Comparison of ENCODE assay signal across 27 cellular contexts in genomic region chr20:62596921-62597320, GRCh38. TPM values are rescaled to one million over a fixed set of nuclear protein-coding genes. Genes with fewer than 3 reads are reported as not detected.
"Had no signal": no experiment of that assay in that cellular context is flagged by ENCODE, and none has a peak within 500 bp of the region (broad histone marks: within the 10 kb centered on the region; RNA-seq: fewer than 3 reads in every experiment).

No MANE protein-coding gene starts in this region.

- H3K27ac Mint-ChIP-seq: endodermal cell; memory B cell; naive B cell; progenitor cell of endocrine pancreas; stimulated activated effector memory CD8-positive, alpha-beta T cell treated with anti-CD3 and anti-CD28 coated beads, Interleukin-12 subunit alpha, Interleukin-12 subunit beta, amount 100 ng/mL, for 72 hours; type B pancreatic cell had no signal

- H3K4me1 Mint-ChIP-seq: endodermal cell, neural crest cell had no signal

- H3K36me3 Mint-ChIP-seq: memory B cell; naive B cell; natural killer cell treated with Interleukin-12 subunit alpha and Interleukin-12 subunit beta and Interleukin-15 and Interleukin-18, amount 100 ng/mL, for 72 hours; stimulated activated effector memory CD8-positive, alpha-beta T cell treated with anti-CD3 and anti-CD28 coated beads, Interleukin-12 subunit alpha, Interleukin-12 subunit beta, amount 100 ng/mL, for 72 hours; type B pancreatic cell had no signal

- DNase-seq: effector CD8-positive, alpha-beta T cell; endodermal cell; foreskin fibroblast; gastrocnemius medialis; hippocampal formation; kidney glomerular epithelial cell; left colon; naive B cell; sigmoid colon; stimulated activated CD4-positive, alpha-beta T cell treated with anti-CD3 and anti-CD28 coated beads, Interleukin-2, amount 100 ng/mL, for 24 hours; stimulated activated CD4-positive, alpha-beta T cell treated with anti-CD3 and anti-CD28 coated beads, Interleukin-4, amount 100 ng/mL, for 24 hours; stimulated activated naive CD4-positive, alpha-beta T cell treated with Interleukin-2 at 50 U/mL for 16 hours; stomach; testis; tibial artery had no signal

- H3K36me3 ChIP-seq: gastrocnemius medialis, heart left ventricle, sigmoid colon, stomach, tibial artery had no signal

- H3K4me1 ChIP-seq: gastrocnemius medialis, parathyroid adenoma, testis, tibial artery had no signal

- H3K27me3 ChIP-seq: testis had no signal

- H3K4me3 ChIP-seq: gastrocnemius medialis, heart left ventricle, lung, sigmoid colon, stomach, testis, tibial artery had no signal

- H3K4me3 Mint-ChIP-seq: endodermal cell; memory B cell; naive B cell; natural killer cell treated with Interleukin-12 subunit alpha and Interleukin-12 subunit beta and Interleukin-15 and Interleukin-18, amount 100 ng/mL, for 72 hours; neural crest cell; stimulated activated effector memory CD8-positive, alpha-beta T cell treated with anti-CD3 and anti-CD28 coated beads, Interleukin-12 subunit alpha, Interleukin-12 subunit beta, amount 100 ng/mL, for 72 hours; type B pancreatic cell had no signal

- ATAC-seq: esophagus mucosa; gastrocnemius medialis; heart left ventricle; natural killer cell treated with Interleukin-12 subunit alpha and Interleukin-12 subunit beta and Interleukin-15 and Interleukin-18, amount 100 ng/mL, for 72 hours; stimulated activated effector memory CD8-positive, alpha-beta T cell treated with anti-CD3 and anti-CD28 coated beads, Interleukin-12 subunit alpha, Interleukin-12 subunit beta, amount 100 ng/mL, for 72 hours had no signal

- H3K9me3 ChIP-seq: gastrocnemius medialis, heart left ventricle, sigmoid colon, stomach, testis, tibial artery had no signal

- H3K27ac ChIP-seq: epithelial cell of prostate, gastrocnemius medialis, heart left ventricle, parathyroid adenoma, sigmoid colon, stomach, testis, tibial artery had no signal

- H3K9me3 Mint-ChIP-seq: endodermal cell; memory B cell; natural killer cell treated with Interleukin-12 subunit alpha and Interleukin-12 subunit beta and Interleukin-15 and Interleukin-18, amount 100 ng/mL, for 72 hours; neural crest cell; stimulated activated effector memory CD8-positive, alpha-beta T cell treated with anti-CD3 and anti-CD28 coated beads, Interleukin-12 subunit alpha, Interleukin-12 subunit beta, amount 100 ng/mL, for 72 hours; type B pancreatic cell had no signal

- H3K9ac ChIP-seq: parathyroid adenoma had no signal

RNA-seq across cellular contexts. Expression of gene SLCO4A1, which starts 45.4 kb away (rescaled TPM):
- total RNA-seq: skeletal muscle tissue had no signal
